In the genomic region with DNA sequence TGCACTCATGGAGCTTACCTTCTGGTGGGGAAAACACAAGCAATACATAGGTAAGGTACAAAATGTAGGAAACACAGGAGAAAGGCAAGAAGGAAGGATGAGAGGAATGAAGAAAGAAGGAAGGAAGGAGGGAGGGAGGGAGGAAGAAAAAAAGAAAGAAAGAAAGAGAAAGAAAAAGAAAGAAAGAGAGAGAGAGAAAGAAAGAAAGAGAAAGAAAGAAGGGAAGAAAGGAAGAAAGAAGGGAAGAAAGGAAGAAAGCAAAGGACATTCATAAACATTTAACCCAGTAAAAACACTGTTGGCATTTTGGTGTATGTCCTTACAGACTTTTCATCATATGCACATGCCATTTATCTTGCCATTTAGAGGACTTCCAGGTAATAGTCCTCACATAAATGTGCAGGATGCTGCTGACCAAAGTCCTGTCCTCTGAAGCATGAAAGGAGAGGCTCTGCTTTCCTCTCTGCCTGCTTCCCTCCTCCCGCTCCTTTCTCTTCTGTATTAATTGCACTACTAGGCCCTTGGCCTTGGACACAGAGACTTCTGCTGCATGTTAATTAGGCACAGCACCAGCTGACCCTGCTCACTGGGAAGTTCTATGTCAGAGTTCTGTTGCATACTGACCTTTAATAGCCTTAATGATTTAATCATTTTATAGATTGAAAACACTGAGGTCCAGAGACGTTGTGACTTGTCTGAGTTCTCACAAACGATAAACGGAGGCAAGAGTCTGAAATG, we compare ENCODE assay signal across 2 cellular contexts.
TF ChIP-seq lines count a peak whose summit lies in the region.

No MANE protein-coding gene starts in this region.

TF ChIP-seq in GM23338, 12 proteins besides CTCF, POLR2A, EP300 and RAD21:
- TF ChIP-seq NANOG (IDR thresholded peaks at IDR 0.05; ENCODE audit: borderline replicate concordance) = no peak
- TF ChIP-seq, protein P1, sequence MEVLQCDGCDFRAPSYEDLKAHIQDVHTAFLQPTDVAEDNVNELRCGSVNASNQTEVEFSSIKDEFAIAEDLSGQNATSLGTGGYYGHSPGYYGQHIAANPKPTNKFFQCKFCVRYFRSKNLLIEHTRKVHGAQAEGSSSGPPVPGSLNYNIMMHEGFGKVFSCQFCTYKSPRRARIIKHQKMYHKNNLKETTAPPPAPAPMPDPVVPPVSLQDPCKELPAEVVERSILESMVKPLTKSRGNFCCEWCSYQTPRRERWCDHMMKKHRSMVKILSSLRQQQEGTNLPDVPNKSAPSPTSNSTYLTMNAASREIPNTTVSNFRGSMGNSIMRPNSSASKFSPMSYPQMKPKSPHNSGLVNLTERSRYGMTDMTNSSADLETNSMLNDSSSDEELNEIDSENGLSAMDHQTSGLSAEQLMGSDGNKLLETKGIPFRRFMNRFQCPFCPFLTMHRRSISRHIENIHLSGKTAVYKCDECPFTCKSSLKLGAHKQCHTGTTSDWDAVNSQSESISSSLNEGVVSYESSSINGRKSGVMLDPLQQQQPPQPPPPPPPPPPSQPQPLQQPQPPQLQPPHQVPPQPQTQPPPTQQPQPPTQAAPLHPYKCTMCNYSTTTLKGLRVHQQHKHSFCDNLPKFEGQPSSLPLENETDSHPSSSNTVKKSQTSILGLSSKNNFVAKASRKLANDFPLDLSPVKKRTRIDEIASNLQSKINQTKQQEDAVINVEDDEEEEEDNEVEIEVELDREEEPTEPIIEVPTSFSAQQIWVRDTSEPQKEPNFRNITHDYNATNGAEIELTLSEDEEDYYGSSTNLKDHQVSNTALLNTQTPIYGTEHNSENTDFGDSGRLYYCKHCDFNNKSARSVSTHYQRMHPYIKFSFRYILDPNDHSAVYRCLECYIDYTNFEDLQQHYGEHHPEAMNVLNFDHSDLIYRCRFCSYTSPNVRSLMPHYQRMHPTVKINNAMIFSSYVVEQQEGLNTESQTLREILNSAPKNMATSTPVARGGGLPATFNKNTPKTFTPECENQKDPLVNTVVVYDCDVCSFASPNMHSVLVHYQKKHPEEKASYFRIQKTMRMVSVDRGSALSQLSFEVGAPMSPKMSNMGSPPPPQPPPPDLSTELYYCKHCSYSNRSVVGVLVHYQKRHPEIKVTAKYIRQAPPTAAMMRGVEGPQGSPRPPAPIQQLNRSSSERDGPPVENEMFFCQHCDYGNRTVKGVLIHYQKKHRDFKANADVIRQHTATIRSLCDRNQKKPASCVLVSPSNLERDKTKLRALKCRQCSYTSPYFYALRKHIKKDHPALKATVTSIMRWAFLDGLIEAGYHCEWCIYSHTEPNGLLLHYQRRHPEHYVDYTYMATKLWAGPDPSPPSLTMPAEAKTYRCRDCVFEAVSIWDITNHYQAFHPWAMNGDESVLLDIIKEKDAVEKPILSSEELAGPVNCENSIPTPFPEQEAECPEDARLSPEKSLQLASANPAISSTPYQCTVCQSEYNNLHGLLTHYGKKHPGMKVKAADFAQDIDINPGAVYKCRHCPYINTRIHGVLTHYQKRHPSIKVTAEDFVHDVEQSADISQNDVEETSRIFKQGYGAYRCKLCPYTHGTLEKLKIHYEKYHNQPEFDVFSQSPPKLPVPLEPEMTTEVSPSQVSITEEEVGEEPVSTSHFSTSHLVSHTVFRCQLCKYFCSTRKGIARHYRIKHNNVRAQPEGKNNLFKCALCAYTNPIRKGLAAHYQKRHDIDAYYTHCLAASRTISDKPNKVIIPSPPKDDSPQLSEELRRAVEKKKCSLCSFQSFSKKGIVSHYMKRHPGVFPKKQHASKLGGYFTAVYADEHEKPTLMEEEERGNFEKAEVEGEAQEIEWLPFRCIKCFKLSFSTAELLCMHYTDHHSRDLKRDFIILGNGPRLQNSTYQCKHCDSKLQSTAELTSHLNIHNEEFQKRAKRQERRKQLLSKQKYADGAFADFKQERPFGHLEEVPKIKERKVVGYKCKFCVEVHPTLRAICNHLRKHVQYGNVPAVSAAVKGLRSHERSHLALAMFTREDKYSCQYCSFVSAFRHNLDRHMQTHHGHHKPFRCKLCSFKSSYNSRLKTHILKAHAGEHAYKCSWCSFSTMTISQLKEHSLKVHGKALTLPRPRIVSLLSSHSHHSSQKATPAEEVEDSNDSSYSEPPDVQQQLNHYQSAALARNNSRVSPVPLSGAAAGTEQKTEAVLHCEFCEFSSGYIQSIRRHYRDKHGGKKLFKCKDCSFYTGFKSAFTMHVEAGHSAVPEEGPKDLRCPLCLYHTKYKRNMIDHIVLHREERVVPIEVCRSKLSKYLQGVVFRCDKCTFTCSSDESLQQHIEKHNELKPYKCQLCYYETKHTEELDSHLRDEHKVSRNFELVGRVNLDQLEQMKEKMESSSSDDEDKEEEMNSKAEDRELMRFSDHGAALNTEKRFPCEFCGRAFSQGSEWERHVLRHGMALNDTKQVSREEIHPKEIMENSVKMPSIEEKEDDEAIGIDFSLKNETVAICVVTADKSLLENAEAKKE (CRISPR knock-in tag; IDR thresholded peaks at IDR 0.05) = no peak
- TF ChIP-seq, protein P2, sequence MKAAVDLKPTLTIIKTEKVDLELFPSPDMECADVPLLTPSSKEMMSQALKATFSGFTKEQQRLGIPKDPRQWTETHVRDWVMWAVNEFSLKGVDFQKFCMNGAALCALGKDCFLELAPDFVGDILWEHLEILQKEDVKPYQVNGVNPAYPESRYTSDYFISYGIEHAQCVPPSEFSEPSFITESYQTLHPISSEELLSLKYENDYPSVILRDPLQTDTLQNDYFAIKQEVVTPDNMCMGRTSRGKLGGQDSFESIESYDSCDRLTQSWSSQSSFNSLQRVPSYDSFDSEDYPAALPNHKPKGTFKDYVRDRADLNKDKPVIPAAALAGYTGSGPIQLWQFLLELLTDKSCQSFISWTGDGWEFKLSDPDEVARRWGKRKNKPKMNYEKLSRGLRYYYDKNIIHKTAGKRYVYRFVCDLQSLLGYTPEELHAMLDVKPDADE (IDR thresholded peaks at IDR 0.05) = no peak
- no peak for TF ChIP-seq CREB1 (CRISPR knock-in tag; IDR thresholded peaks at IDR 0.05; ENCODE audit: low read depth)
- no peak for TF ChIP-seq EZH2 (IDR thresholded peaks at IDR 0.05; ENCODE audit: low read depth, unreplicated experiment)

TF ChIP-seq in K562, 482 proteins besides CTCF, POLR2A, EP300 and RAD21:
- TF ChIP-seq ELF2 (CRISPR knock-in tag; IDR thresholded peaks at IDR 0.05) = no peak
- TF ChIP-seq, protein P3, sequence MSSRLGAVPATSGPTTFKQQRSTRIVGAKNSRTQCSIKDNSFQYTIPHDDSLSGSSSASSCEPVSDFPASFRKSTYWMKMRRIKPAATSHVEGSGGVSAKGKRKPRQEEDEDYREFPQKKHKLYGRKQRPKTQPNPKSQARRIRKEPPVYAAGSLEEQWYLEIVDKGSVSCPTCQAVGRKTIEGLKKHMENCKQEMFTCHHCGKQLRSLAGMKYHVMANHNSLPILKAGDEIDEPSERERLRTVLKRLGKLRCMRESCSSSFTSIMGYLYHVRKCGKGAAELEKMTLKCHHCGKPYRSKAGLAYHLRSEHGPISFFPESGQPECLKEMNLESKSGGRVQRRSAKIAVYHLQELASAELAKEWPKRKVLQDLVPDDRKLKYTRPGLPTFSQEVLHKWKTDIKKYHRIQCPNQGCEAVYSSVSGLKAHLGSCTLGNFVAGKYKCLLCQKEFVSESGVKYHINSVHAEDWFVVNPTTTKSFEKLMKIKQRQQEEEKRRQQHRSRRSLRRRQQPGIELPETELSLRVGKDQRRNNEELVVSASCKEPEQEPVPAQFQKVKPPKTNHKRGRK (tag; IDR thresholded peaks at IDR 0.05) = peak; percentile 86
TF ChIP-seq in K562: peak in this region for 1.
